Comparison of ENCODE assay signal across 15 cellular contexts in genomic region chr20:57756213-57756612, GRCh38. TPM values are rescaled to one million over a fixed set of nuclear protein-coding genes. Genes with fewer than 3 reads are reported as not detected.
DNase-seq lines count a peak whose midpoint lies in the region; ATAC-seq and TF ChIP-seq lines count a peak whose summit lies in the region.
"Had no signal": no experiment of that assay in that cellular context is flagged by ENCODE, and none has a peak within 500 bp of the region (broad histone marks: within the 10 kb centered on the region; RNA-seq: fewer than 3 reads in every experiment).

No MANE protein-coding gene starts in this region.

- DNase-seq in activated effector memory CD4-positive, alpha-beta T cell treated with anti-CD3 and anti-CD28 coated beads, Interleukin-2, amount 50 U/mL, for 16 hours: peak; percentile 24
- DNase-seq in activated effector memory CD4-positive, alpha-beta T cell treated with Interleukin-2 at 50 U/mL for 16 hours: no peak
- DNase-seq in islet precursor cell: peak; percentile 26
- peak; percentile 9 for DNase-seq in sciatic nerve (ENCODE audit: low spot score)
- DNase-seq in activated CD4-positive, alpha-beta T cell treated with anti-CD3 and anti-CD28 coated beads for 36 hours: no peak
- no peak for DNase-seq in PC-3
- DNase-seq: ACHN; C1 segment of cervical spinal cord; CD4-positive, alpha-beta memory T cell; DMS79; HCEC 1CT; HFFc6 had no signal

- H4K20me1 ChIP-seq in PC-3 (ENCODE audit: low read length): no peaks in the 10 kb centered on the region

- no peak overlapping the region for H3K27ac ChIP-seq in PC-3 (ENCODE audit: low read length)

- TF ChIP-seq CTCF in PC-3 (conservative IDR thresholded peaks at IDR 0.05; ENCODE audit: low read depth, low read length): no peak

- H3K4me2 ChIP-seq in PC-3 (ENCODE audit: low read length): no peak overlapping the region

- peaks cover 18% of the 10 kb centered on the region for H3K27me3 Mint-ChIP-seq in activated CD4-positive, alpha-beta T cell treated with anti-CD3 and anti-CD28 coated beads for 36 hours

- CTCF ChIA-PET in activated CD4-positive, alpha-beta T cell treated with anti-CD3 and anti-CD28 coated beads for 36 hours (lab: Charles Lee): no interaction called here
- CTCF ChIA-PET in PC-3 (lab: Charles Lee): no interaction called here

- no peak overlapping the region for H3K9ac ChIP-seq in PC-3 (ENCODE audit: low read length)

- ATAC-seq in sciatic nerve: no peak
- no peak for ATAC-seq in activated CD4-positive, alpha-beta T cell treated with anti-CD3 and anti-CD28 coated beads for 36 hours
- ATAC-seq in HG02623 (IDR thresholded peaks at IDR 0.05; ENCODE audit: unreplicated experiment): no peak
- ATAC-seq in PC-3: no peak
- ATAC-seq: GM12878 had no signal

- no peak overlapping the region for H3K27ac Mint-ChIP-seq in activated CD4-positive, alpha-beta T cell treated with anti-CD3 and anti-CD28 coated beads for 36 hours
- H3K27ac Mint-ChIP-seq: B cell; CD4-positive, alpha-beta memory T cell; HFFc6 had no signal

- no peaks in the 10 kb centered on the region for H3K27me3 ChIP-seq in PC-3 (ENCODE audit: low read length)

- no peaks in the 10 kb centered on the region for H3K36me3 Mint-ChIP-seq in activated CD4-positive, alpha-beta T cell treated with anti-CD3 and anti-CD28 coated beads for 36 hours (ENCODE audit: low read depth)

- no peaks in the 10 kb centered on the region for H3K9me3 ChIP-seq in PC-3 (ENCODE audit: low read length)

- no peaks in the 10 kb centered on the region for H3K79me2 ChIP-seq in PC-3 (ENCODE audit: low read length)

- intact Hi-C loops in sciatic nerve (cut with DNase I): no loop called here
- intact Hi-C loops in activated CD4-positive, alpha-beta T cell treated with anti-CD3 and anti-CD28 coated beads for 36 hours (cut with DNase I, micrococcal nuclease): no loop called here
- intact Hi-C loops in PC-3 (cut with micrococcal nuclease): no loop called here

- no peak overlapping the region for H2AFZ ChIP-seq in PC-3 (ENCODE audit: low read length)

- H3F3A ChIP-seq in PC-3 (ENCODE audit: low read length, unreplicated experiment): no peaks in the 10 kb centered on the region

- peaks cover 2% of the 10 kb centered on the region for H3K4me1 Mint-ChIP-seq in activated CD4-positive, alpha-beta T cell treated with anti-CD3 and anti-CD28 coated beads for 36 hours
- H3K4me1 Mint-ChIP-seq: CD4-positive, alpha-beta memory T cell had no signal

- POLR2A ChIA-PET in activated CD4-positive, alpha-beta T cell treated with anti-CD3 and anti-CD28 coated beads for 36 hours (lab: Charles Lee): no interaction called here
- POLR2A ChIA-PET in PC-3 (lab: Charles Lee; ENCODE audit: unreplicated experiment): no interaction called here

- H3K4me3 Mint-ChIP-seq in activated CD4-positive, alpha-beta T cell treated with anti-CD3 and anti-CD28 coated beads for 36 hours: no peak overlapping the region
- H3K4me3 Mint-ChIP-seq: B cell; CD4-positive, alpha-beta memory T cell; HFFc6 had no signal

- no peaks in the 10 kb centered on the region for H3K9me2 ChIP-seq in PC-3 (replicated peaks; ENCODE audit: low read length)

- no peaks in the 10 kb centered on the region for H3K36me3 ChIP-seq in PC-3 (ENCODE audit: low read depth, low read length)

- H3K4me1 ChIP-seq in PC-3 (ENCODE audit: insufficient read depth, low read length): peaks cover 4% of the 10 kb centered on the region; the same call in 1 of the 2 replicates

- peaks cover 3% of the 10 kb centered on the region for H3K9me3 Mint-ChIP-seq in activated CD4-positive, alpha-beta T cell treated with anti-CD3 and anti-CD28 coated beads for 36 hours (ENCODE audit: low read depth)

- no peak overlapping the region for H3K4me3 ChIP-seq in PC-3 (ENCODE audit: low read length)
- H3K4me3 ChIP-seq: GM12878 had no signal

- BruUV-seq in PC-3 (replicated peaks; lab: Mats Ljungman, UMichigan): no TSS peak

RNA-seq across cellular contexts. Expression of gene PMEPA1, which starts 46.4 kb away (rescaled TPM):
- total RNA-seq in sciatic nerve: 26.3 TPM
- 1 to 10 TPM; 1.6 to 1.8 TPM for total RNA-seq in activated CD4-positive, alpha-beta T cell treated with anti-CD3 and anti-CD28 coated beads for 36 hours
- 21.9 and 29.3 TPM in 2 replicates for total RNA-seq in PC-3 (2014; rRNA removed)

Comparison
In these comparisons a context has a peak if more than half of its experiments do, and no peak if none do; other contexts are left out.
1. DNase-seq: peak in activated effector memory CD4-positive, alpha-beta T cell treated with anti-CD3 and anti-CD28 coated beads, Interleukin-2, amount 50 U/mL, for 16 hours (single experiment), islet precursor cell (single experiment) and sciatic nerve (single experiment); none in activated effector memory CD4-positive, alpha-beta T cell treated with Interleukin-2 at 50 U/mL for 16 hours (single experiment), activated CD4-positive, alpha-beta T cell treated with anti-CD3 and anti-CD28 coated beads for 36 hours (single experiment) and PC-3 (single experiment).